In genomic region chr1:198605426-198605825, GRCh38 we compare ENCODE assay signal across 20 cellular contexts. TPM values are rescaled to one million over a fixed set of nuclear protein-coding genes. Genes with fewer than 3 reads are reported as not detected.
DNase-seq lines count a peak whose midpoint lies in the region; ATAC-seq, FAIRE-seq and TF ChIP-seq lines count a peak whose summit lies in the region.
"Had no signal": no experiment of that assay in that cellular context is flagged by ENCODE, and none has a peak within 500 bp of the region (broad histone marks: within the 10 kb centered on the region; RNA-seq: fewer than 3 reads in every experiment).

No MANE protein-coding gene starts in this region.

- H3K4me3 ChIP-seq in K562 (no peak overlapping the region), HepG2 (replicated peaks in 1 of 3; ENCODE audit: insufficient read depth in 1 of 3, low read depth in 2 of 3, low read length in 3 of 3) (no peak overlapping the region), MG63 (no peak overlapping the region)
- H3K4me3 ChIP-seq: SJCRH30, suprapubic skin, vagina had no signal

- no peak for TF ChIP-seq EP300 in K562 (IDR thresholded peaks at IDR 0.05; ENCODE audit: low read length)
- no peak for TF ChIP-seq EP300 in HepG2 (IDR thresholded peaks at IDR 0.05; ENCODE audit: low read depth in 2 of 2, low read length in 2 of 2)
- no peak for TF ChIP-seq EP300 in HepG2 (CRISPR knock-in tag; IDR thresholded peaks at IDR 0.05; ENCODE audit: borderline replicate concordance)

- no peaks in the 10 kb centered on the region for H4K20me1 ChIP-seq in K562 (replicated peaks; ENCODE audit: control insufficient read depth, insufficient read depth, low read length)
- no peaks in the 10 kb centered on the region for H4K20me1 ChIP-seq in HepG2 (ENCODE audit: insufficient read depth, low read length)

- H3K9me3 Mint-ChIP-seq in stimulated activated naive CD8-positive, alpha-beta T cell treated with anti-CD3 and anti-CD28 coated beads, Interleukin-15, amount 100 ng/mL, for 72 hours: peaks cover 13% of the 10 kb centered on the region in 2 donors
- H3K9me3 Mint-ChIP-seq: nephron had no signal

- peaks cover 66% of the 10 kb centered on the region for H3K4me1 Mint-ChIP-seq in stimulated activated naive CD8-positive, alpha-beta T cell treated with anti-CD3 and anti-CD28 coated beads, Interleukin-15, amount 100 ng/mL, for 72 hours
- H3K4me1 Mint-ChIP-seq: nephron had no signal

- BruUV-seq in K562 (replicated peaks; lab: Mats Ljungman, UMichigan) (no TSS peak), HepG2 (replicated peaks; lab: Mats Ljungman, UMichigan) (no TSS peak)

- H3K4me3 Mint-ChIP-seq in stimulated activated naive CD8-positive, alpha-beta T cell treated with anti-CD3 and anti-CD28 coated beads, Interleukin-15, amount 100 ng/mL, for 72 hours: peak overlapping the region in 1 of 2 donors; percentile 23
- H3K4me3 Mint-ChIP-seq: nephron had no signal

- H3K27me3 ChIP-seq in K562 (ENCODE audit: control insufficient read depth in 2 of 2, insufficient read depth in 2 of 2, low read length in 2 of 2) (no peaks in the 10 kb centered on the region), HepG2 (ENCODE audit: control insufficient read depth in 1 of 2, insufficient read depth in 2 of 2, low read length in 2 of 2) (no peaks in the 10 kb centered on the region; a peak in 1 of 5 replicates), MG63 (no peaks in the 10 kb centered on the region)
- H3K27me3 ChIP-seq: SJCRH30, suprapubic skin, vagina had no signal

- H3K9me1 ChIP-seq in K562 (ENCODE audit: control insufficient read depth, insufficient read depth, low read length): no peaks in the 10 kb centered on the region

- H3K79me2 ChIP-seq in K562 (ENCODE audit: control insufficient read depth, insufficient read depth, low read length) (no peaks in the 10 kb centered on the region), HepG2 (ENCODE audit: insufficient read depth, low read length) (no peaks in the 10 kb centered on the region)

- CTCF ChIA-PET in K562 (lab: Yijun Ruan, JAX; ENCODE audit: low intra/inter-chr PET ratio) (no interaction called here), HepG2 (lab: Yijun Ruan, JAX; ENCODE audit: low intra/inter-chr PET ratio, low total read pairs) (no interaction called here)

- no peak overlapping the region for H3K4me2 ChIP-seq in K562 (ENCODE audit: insufficient read depth, low read length)
- no peak overlapping the region for H3K4me2 ChIP-seq in HepG2 (ENCODE audit: low read depth, low read length)

- peak overlapping the region in 1 of 2 experiments; percentile 22; a peak in 1 of 4 replicates for H3K9ac ChIP-seq in K562 (ENCODE audit: insufficient read depth in 1 of 2, low read depth in 2 of 2, low read length in 2 of 2)
- H3K9ac ChIP-seq in HepG2 (ENCODE audit: insufficient read depth, low read depth, low read length): no peak overlapping the region

- in situ Hi-C loops in K562 (cut with MboI) (no loop called here), HepG2 (cut with HindIII; ENCODE audit: extremely low pct_ligation_motif_present, low pct_unique_long_range_greater_than_20kb) (no loop called here)

- POLR2A ChIA-PET in K562 (lab: Yijun Ruan, JAX): interaction anchor here (0.7 to 1.5 kb wide), 2 partner anchors 8 to 16 kb away, joined by 3 to 5 read pairs; no protein-coding TSS in a partner anchor
- POLR2A ChIA-PET in HepG2 (lab: Yijun Ruan, JAX): no interaction called here

- TF ChIP-seq CTCF in K562 (IDR thresholded peaks at IDR 0.05 in 2 of 3, conservative IDR thresholded peaks at IDR 0.05 in 1 of 3; ENCODE audit: insufficient read depth in 2 of 3, low read depth in 1 of 3, low read length in 3 of 3) (no peak), HepG2 (CRISPR knock-in tag; IDR thresholded peaks at IDR 0.05) (no peak)

- TF ChIP-seq POLR2A in K562 (conservative IDR thresholded peaks at IDR 0.05): no peak
- no peak for TF ChIP-seq POLR2A in HepG2 (IDR thresholded peaks at IDR 0.05; ENCODE audit: insufficient read depth in 1 of 2, low read depth in 2 of 2, low read length in 2 of 2)

- WGBS in K562 (ENCODE audit: insufficient coverage, low coverage, missing lambda C conversion rate): 24% methylated on average over 4 of the region's 4 CpGs
- WGBS in HepG2 (ENCODE audit: low lambda C conversion rate): 1% methylated on average over 4 of the region's 4 CpGs

- FAIRE-seq in K562 (lab: Jason Lieb, UNC) (no peak), HepG2 (lab: Jason Lieb, UNC) (no peak)
- FAIRE-seq: frontal cortex had no signal

- H3K27me3 Mint-ChIP-seq in stimulated activated naive CD8-positive, alpha-beta T cell treated with anti-CD3 and anti-CD28 coated beads, Interleukin-15, amount 100 ng/mL, for 72 hours: no peaks in the 10 kb centered on the region

- TF ChIP-seq RAD21 in K562 (CRISPR knock-in tag; conservative IDR thresholded peaks at IDR 0.05 in 1 of 2, IDR thresholded peaks at IDR 0.05 in 1 of 2) (no peak), HepG2 (CRISPR knock-in tag; IDR thresholded peaks at IDR 0.05) (no peak)

- H3K27ac ChIP-seq in K562 (ENCODE audit: extremely low read depth, low read depth, low read length) (peak overlapping the region; percentile 61; the same call in 2 of the 3 replicates), HepG2 (ENCODE audit: extremely low read length, insufficient read depth, low read length) (no peak overlapping the region)
- H3K27ac ChIP-seq: SJCRH30, suprapubic skin, vagina had no signal

- ATAC-seq in stimulated activated naive CD8-positive, alpha-beta T cell treated with anti-CD3 and anti-CD28 coated beads, Interleukin-15, amount 100 ng/mL, for 72 hours: peak; percentile 56
- no peak for ATAC-seq in stimulated activated naive CD8-positive, alpha-beta T cell treated with anti-CD3 and anti-CD28 coated beads, Interleukin-15, Interleukin-2, amounts not matched to agents 100 U/mL and 50 U/mL, for 24 hours
- ATAC-seq in K562 (no peak; the same call in none of the 3 replicates), HepG2 (no peak), GM21619 (IDR thresholded peaks at IDR 0.05; ENCODE audit: unreplicated experiment) (no peak)

- H3K27ac Mint-ChIP-seq in stimulated activated naive CD8-positive, alpha-beta T cell treated with anti-CD3 and anti-CD28 coated beads, Interleukin-15, amount 100 ng/mL, for 72 hours: no peak overlapping the region

- intact Hi-C loops in K562 (cut with micrococcal nuclease): no loop called here
- intact Hi-C loops in HepG2 (cut with micrococcal nuclease; ENCODE audit: unreplicated experiment): no loop called here
- intact Hi-C loops in cardiac septum (cut with DNase I): no loop called here

- H2AFZ ChIP-seq in K562 (ENCODE audit: low read depth, low read length) (peak overlapping the region; percentile 47), HepG2 (ENCODE audit: low read length) (no peak overlapping the region)

- H3K9me3 ChIP-seq in K562 (replicated peaks; ENCODE audit: control insufficient read depth, insufficient read depth, low read depth, low read length): 0 out of 2 replicates have a peak, but pooled peaks cover 2% of the 10 kb centered on the region
- no peaks in the 10 kb centered on the region for H3K9me3 ChIP-seq in HepG2 (ENCODE audit: low read length)
- no peaks in the 10 kb centered on the region for H3K9me3 ChIP-seq in MG63
- H3K9me3 ChIP-seq: SJCRH30, suprapubic skin, vagina had no signal

- no peaks in the 10 kb centered on the region for H3K36me3 ChIP-seq in K562 (ENCODE audit: control insufficient read depth, insufficient read depth, low read length)
- no peaks in the 10 kb centered on the region for H3K36me3 ChIP-seq in HepG2 (replicated peaks in 1 of 2; ENCODE audit: control insufficient read depth in 1 of 2, insufficient read depth in 2 of 2, low read length in 2 of 2)
- no peaks in the 10 kb centered on the region for H3K36me3 ChIP-seq in MG63
- H3K36me3 ChIP-seq: SJCRH30, suprapubic skin, vagina had no signal

- DNase-seq in stimulated activated naive CD8-positive, alpha-beta T cell treated with anti-CD3 and anti-CD28 coated beads, Interleukin-15, amount 100 ng/mL, for 72 hours: peak in 1 of 2 donors; percentile 51
- no peak for DNase-seq in stimulated activated naive CD8-positive, alpha-beta T cell treated with anti-CD3 and anti-CD28 coated beads, Interleukin-15, Interleukin-2, amounts not matched to agents 100 U/mL and 50 U/mL, for 24 hours
- DNase-seq in OCI-M1 (lab: John Stamatoyannopoulos, UW) (peak; percentile 82), K562 (ENCODE audit: extremely low read depth in 1 of 4, low spot score in 3 of 4) (no peak), HepG2 (ENCODE audit: low spot score) (no peak), cardiac septum (ENCODE audit: low spot score) (no peak), MG63 (no peak)
- DNase-seq: activated CD4-positive, CD25-positive, alpha-beta regulatory T cell treated with anti-CD3 and anti-CD28 coated beads, Interleukin-2, amount 50 U/mL, for 72 hours; activated CD8-positive, alpha-beta memory T cell treated with anti-CD3 and anti-CD28 coated beads, Interleukin-2, amount 50 U/mL, for 4 hours; activated effector memory CD4-positive, alpha-beta T cell treated with Interleukin-2 at 50 U/mL for 16 hours; amygdala; central memory CD4-positive, alpha-beta T cell; NCI-H1417 treated with DMSO at 0.1 percent for 48 hours; SJCRH30; stimulated activated CD8-positive, alpha-beta memory T cell treated with anti-CD3 and anti-CD28 coated beads, Interleukin-4, amount 100 ng/mL, for 48 hours had no signal

- peaks cover 3 to 27% of the 10 kb centered on the region in 2 experiments; a peak in 4 of 5 replicates for H3K4me1 ChIP-seq in K562 (replicated peaks in 1 of 2; ENCODE audit: control insufficient read depth in 2 of 2, insufficient read depth in 2 of 2, low read length in 2 of 2)
- no peaks in the 10 kb centered on the region for H3K4me1 ChIP-seq in HepG2 (ENCODE audit: insufficient read depth, low read length)
- H3K4me1 ChIP-seq: SJCRH30, suprapubic skin, vagina had no signal

RNA-seq across cellular contexts. Expression of gene PTPRC, which starts 33.4 kb away (rescaled TPM):
- 30.9 and 123 TPM in 2 replicates for total RNA-seq in K562 (2011; cell fraction: chromatin; rRNA removed; ENCODE audit: low replicate concordance)
- 20.2 and 42.1 TPM in 2 replicates for total RNA-seq in K562 (2011; cell fraction: nucleolus; rRNA removed)
- 71.2 and 74.3 TPM in 2 replicates for total RNA-seq in K562 (2011; cell fraction: nucleoplasm; rRNA removed)
- total RNA-seq in K562 (2014; rRNA removed) (44.4 and 55.8 TPM in 2 replicates), K562 (2014; rRNA removed; fragmentation: Illumina TruSeq; extraction: Trizol) (107 and 112 TPM in 2 replicates), K562 (2015; rRNA removed; fragmentation: Illumina TruSeq; extraction: Trizol) (95.3 and 105 TPM in 2 replicates), K562 (2021) (62.9 and 67.6 TPM in 2 replicates), HepG2 (2016; rRNA removed; fragmentation: Illumina TruSeq; extraction: Trizol) (not detected in 2 replicates), cardiac septum (11.4 TPM)
- polyA plus RNA-seq in K562 (2011; rRNA removed) (7.1 and 21.8 TPM in 2 replicates), K562 (2014; fragmentation: Illumina TruSeq; extraction: Trizol) (73.5 and 86.1 TPM in 2 replicates), K562 (2014; fragmentation: Nextera tagmentation; extraction: Ambion mirVana) (10 to 100 TPM; 38.8 to 65.1 TPM), K562 (2014; rRNA removed) (49.1 and 51.1 TPM in 2 replicates), HepG2 (2011; rRNA removed) (not detected in 2 replicates)
- 3.1 and 12.6 TPM in 2 replicates for polyA plus RNA-seq in K562 (2011; cell fraction: cytosol; rRNA removed)
- 4.3 and 14.6 TPM in 2 replicates for polyA plus RNA-seq in K562 (2011; cell fraction: nucleus; rRNA removed)
- polyA plus RNA-seq in K562 (2012): 41.4 and 61.2 TPM in 2 replicates
- polyA minus RNA-seq in K562 (2011; rRNA and poly(A)+ RNA removed): 12.3 and 47.6 TPM in 2 replicates
- 5.2 and 12.3 TPM in 2 replicates for polyA minus RNA-seq in K562 (2011; cell fraction: cytosol; rRNA and poly(A)+ RNA removed)
- polyA minus RNA-seq in K562 (2011; cell fraction: nucleus; rRNA and poly(A)+ RNA removed): 7.1 and 45.3 TPM in 2 replicates
- total RNA-seq in HepG2 (2016; cell fraction: cytosol; rRNA removed; fragmentation: Illumina TruSeq; extraction: Trizol; ENCODE audit: low read depth): not detected in 2 replicates
- not detected in 2 replicates for total RNA-seq in HepG2 (2016; cell fraction: insoluble cytoplasmic fraction; rRNA removed; fragmentation: Illumina TruSeq; extraction: Trizol)
- not detected in 2 replicates for total RNA-seq in HepG2 (2016; cell fraction: membrane; rRNA removed; fragmentation: Illumina TruSeq; extraction: Trizol)
- total RNA-seq in HepG2 (2016; cell fraction: nucleus; rRNA removed; fragmentation: Illumina TruSeq; extraction: Trizol): not detected in 2 replicates
- 0.01 TPM in 1 of 2 replicates, not detected in the other for polyA plus RNA-seq in HepG2 (2011; cell fraction: cytosol; rRNA removed)
- polyA plus RNA-seq in HepG2 (2011; cell fraction: nucleus; rRNA removed): 0.07 TPM in 1 of 2 replicates, not detected in the other
- not detected in 2 replicates for polyA plus RNA-seq in HepG2 (2012)
- polyA plus RNA-seq in HepG2 (2016; cell fraction: cytosol; fragmentation: Illumina TruSeq; extraction: Trizol; ENCODE audit: low read depth): not detected in 2 replicates
- polyA plus RNA-seq in HepG2 (2016; cell fraction: insoluble cytoplasmic fraction; fragmentation: Illumina TruSeq; extraction: Trizol; ENCODE audit: low read depth): not detected in 2 replicates
- polyA plus RNA-seq in HepG2 (2016; cell fraction: membrane; fragmentation: Illumina TruSeq; extraction: Trizol; ENCODE audit: low read depth): not detected in 2 replicates
- polyA plus RNA-seq in HepG2 (2016; cell fraction: nucleus; fragmentation: Illumina TruSeq; extraction: Trizol; ENCODE audit: insufficient read depth, low read depth): not detected in 2 replicates
- 0.21 TPM in 1 of 2 replicates, not detected in the other for polyA minus RNA-seq in HepG2 (2011; rRNA and poly(A)+ RNA removed; ENCODE audit: low replicate concordance)
- not detected in 2 replicates for polyA minus RNA-seq in HepG2 (2011; cell fraction: cytosol; rRNA and poly(A)+ RNA removed)
- polyA minus RNA-seq in HepG2 (2011; cell fraction: nucleus; rRNA and poly(A)+ RNA removed): not detected in 2 replicates
- 7.0 and 12.1 TPM in 2 replicates for total RNA-seq in MG63 (2014; rRNA removed; shearing (Covaris generic); ENCODE audit: low replicate concordance)
- total RNA-seq: SJCRH30 had no signal
